Comparison of ENCODE assay signal across 17 cellular contexts in the genomic region with DNA sequence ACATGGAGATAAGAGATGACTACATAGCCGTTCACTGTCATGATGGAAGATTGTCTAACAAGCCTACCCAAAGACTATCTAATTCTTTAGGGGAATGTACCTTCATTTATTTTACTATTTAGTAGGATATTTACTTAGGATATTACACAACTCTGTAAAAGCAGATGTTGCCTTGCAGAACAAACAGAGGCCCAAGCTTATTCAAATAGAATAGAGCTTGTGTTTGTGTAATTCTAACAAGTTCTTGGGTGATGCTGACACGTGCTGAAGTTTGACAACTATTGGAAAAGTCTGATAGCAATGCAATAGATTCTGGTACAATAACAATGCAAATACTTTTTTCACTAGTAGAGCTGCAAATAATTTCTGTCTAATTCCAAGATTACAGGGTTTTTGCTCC.
"Had no signal": no experiment of that assay in that cellular context is flagged by ENCODE, and none has a peak within 500 bp of the region (broad histone marks: within the 10 kb centered on the region; RNA-seq: fewer than 3 reads in every experiment).

No MANE protein-coding gene starts in this region.

- FAIRE-seq: colon had no signal

- H3K4me1 ChIP-seq: esophagus muscularis mucosa, gastrocnemius medialis, left lung, lower lobe of right lung, thyroid gland, upper lobe of right lung, vagina had no signal

- DNase-seq: effector memory CD8-positive, alpha-beta T cell; gastrocnemius medialis; islet precursor cell; left lung; lower lobe of right lung; naive thymus-derived CD4-positive, alpha-beta T cell; nephron progenitor cell; posterior cingulate gyrus; stimulated activated CD4-positive, alpha-beta T cell treated with anti-CD3 and anti-CD28 coated beads, Interleukin-2, amount 100 ng/mL, for 48 hours; stimulated activated naive CD4-positive, alpha-beta T cell treated with Interleukin-2 at 50 U/mL for 16 hours; thyroid gland; upper lobe of right lung had no signal

- ATAC-seq: effector memory CD8-positive, alpha-beta T cell; gastrocnemius medialis; left lung; lower lobe of right lung; naive thymus-derived CD4-positive, alpha-beta T cell; upper lobe of right lung had no signal

- H3K4me3 ChIP-seq: esophagus muscularis mucosa, gastrocnemius medialis, left lung, lower lobe of right lung, smooth muscle cell, thyroid gland, upper lobe of right lung, vagina had no signal

- H3K36me3 ChIP-seq: esophagus muscularis mucosa, gastrocnemius medialis, left lung, lower lobe of right lung, thyroid gland, upper lobe of right lung, vagina had no signal

- H3K9me3 ChIP-seq: esophagus muscularis mucosa, gastrocnemius medialis, lower lobe of right lung, thyroid gland, upper lobe of right lung, vagina had no signal

- H3K27ac ChIP-seq: epithelial cell of prostate, esophagus muscularis mucosa, gastrocnemius medialis, left lung, lower lobe of right lung, thyroid gland, upper lobe of right lung, vagina had no signal

- H3K27me3 ChIP-seq: esophagus muscularis mucosa, gastrocnemius medialis, left lung, thyroid gland, upper lobe of right lung, vagina had no signal
